In genomic region chr12:115794659-115795081, GRCh38 we compare ENCODE assay signal across 1 cellular context.
A peak's percentile ranks its signal among the peaks of the same experiment; 100 is the strongest.
TF ChIP-seq lines count a peak whose summit lies in the region.

No MANE protein-coding gene starts in this region.

TF ChIP-seq in HepG2, 621 proteins besides CTCF, POLR2A, EP300 and RAD21 (continues in another document):
- TF ChIP-seq SP1 (IDR thresholded peaks at IDR 0.05): no peak
- TF ChIP-seq SP1 (CRISPR knock-in tag; IDR thresholded peaks at IDR 0.05): no peak
- no peak for TF ChIP-seq KLF9 (CRISPR knock-in tag; IDR thresholded peaks at IDR 0.05; ENCODE audit: low read depth)
- no peak for TF ChIP-seq ZNF777 (CRISPR knock-in tag; IDR thresholded peaks at IDR 0.05)
- no peak for TF ChIP-seq KDM2A (CRISPR knock-in tag; IDR thresholded peaks at IDR 0.05; ENCODE audit: borderline replicate concordance, low read depth)
- TF ChIP-seq ZNF839 (CRISPR knock-in tag; IDR thresholded peaks at IDR 0.05; ENCODE audit: borderline replicate concordance): no peak
- 0 out of 2 replicates have a peak, but pooled peaks have one; percentile 53 for TF ChIP-seq ZNF431 (CRISPR knock-in tag; IDR thresholded peaks at IDR 0.05; ENCODE audit: borderline replicate concordance, low read depth)
- no peak for TF ChIP-seq HNRNPL (IDR thresholded peaks at IDR 0.05; ENCODE audit: low read depth, low read length)
- TF ChIP-seq IRF2 (CRISPR knock-in tag; IDR thresholded peaks at IDR 0.05): 0 out of 2 replicates have a peak, but pooled peaks have one; percentile 44
- no peak for TF ChIP-seq PBX2 (CRISPR knock-in tag; IDR thresholded peaks at IDR 0.05)
- TF ChIP-seq GLI4 (CRISPR knock-in tag; IDR thresholded peaks at IDR 0.05; ENCODE audit: borderline replicate concordance): no peak
- no peak for TF ChIP-seq FOXJ3 (CRISPR knock-in tag; IDR thresholded peaks at IDR 0.05; ENCODE audit: borderline replicate concordance)
- TF ChIP-seq FOXP1 (IDR thresholded peaks at IDR 0.05): no peak
- peak; percentile 36 for TF ChIP-seq FOXP1 (CRISPR knock-in tag; IDR thresholded peaks at IDR 0.05)
- TF ChIP-seq NR2F2 (IDR thresholded peaks at IDR 0.05; ENCODE audit: borderline replicate concordance, low read depth): peak; percentile 41; the same call in 1 of the 2 replicates
- no peak for TF ChIP-seq ZNF746 (CRISPR knock-in tag; IDR thresholded peaks at IDR 0.05)
- no peak for TF ChIP-seq CERS6 (CRISPR knock-in tag; IDR thresholded peaks at IDR 0.05)
- TF ChIP-seq RXRB (CRISPR knock-in tag; IDR thresholded peaks at IDR 0.05; ENCODE audit: borderline replicate concordance): peak; percentile 33; the same call in 1 of the 2 replicates
- TF ChIP-seq ZSCAN25 (CRISPR knock-in tag; IDR thresholded peaks at IDR 0.05): no peak
- peak; percentile 89 for TF ChIP-seq MIER2 (CRISPR knock-in tag; IDR thresholded peaks at IDR 0.05)
- TF ChIP-seq PAXIP1 (CRISPR knock-in tag; conservative IDR thresholded peaks at IDR 0.05): peak; percentile 44; the same call in 1 of the 2 replicates
- 0 out of 2 replicates have a peak, but pooled peaks have one; percentile 8 for TF ChIP-seq ZMYM3 (CRISPR knock-in tag; IDR thresholded peaks at IDR 0.05)
- no peak for TF ChIP-seq ZFAT (CRISPR knock-in tag; conservative IDR thresholded peaks at IDR 0.05)
- TF ChIP-seq TRIM22 (IDR thresholded peaks at IDR 0.05): no peak
- no peak for TF ChIP-seq NFE2L1 (CRISPR knock-in tag; IDR thresholded peaks at IDR 0.05; ENCODE audit: borderline replicate concordance)
- no peak for TF ChIP-seq ZIK1 (CRISPR knock-in tag; IDR thresholded peaks at IDR 0.05; ENCODE audit: borderline replicate concordance, low read depth)
- 0 out of 3 replicates have a peak, but pooled peaks have one; percentile 21 for TF ChIP-seq MXI1 (IDR thresholded peaks at IDR 0.05; ENCODE audit: borderline replicate concordance, low read depth, low read length)
- TF ChIP-seq MBNL3 (CRISPR knock-in tag; conservative IDR thresholded peaks at IDR 0.05): no peak
- TF ChIP-seq ZNF432 (CRISPR knock-in tag; IDR thresholded peaks at IDR 0.05; ENCODE audit: borderline replicate concordance): no peak
- TF ChIP-seq ZBTB49 (CRISPR knock-in tag; IDR thresholded peaks at IDR 0.05; ENCODE audit: borderline replicate concordance): no peak
- TF ChIP-seq ZNF552 (CRISPR knock-in tag; IDR thresholded peaks at IDR 0.05; ENCODE audit: borderline replicate concordance): no peak
- no peak for TF ChIP-seq ZNF503 (CRISPR knock-in tag; IDR thresholded peaks at IDR 0.05)
- peak; percentile 27; the same call in 1 of the 2 replicates for TF ChIP-seq HDAC2 (CRISPR knock-in tag; IDR thresholded peaks at IDR 0.05)
- no peak for TF ChIP-seq HMGXB3 (CRISPR knock-in tag; IDR thresholded peaks at IDR 0.05; ENCODE audit: borderline replicate concordance)
- TF ChIP-seq SP140L (CRISPR knock-in tag; IDR thresholded peaks at IDR 0.05; ENCODE audit: borderline replicate concordance): no peak
- no peak for TF ChIP-seq TFAP4 (IDR thresholded peaks at IDR 0.05; ENCODE audit: borderline replicate concordance, low read depth)
- 0 out of 2 replicates have a peak, but pooled peaks have one; percentile 7 for TF ChIP-seq RARA (CRISPR knock-in tag; IDR thresholded peaks at IDR 0.05)
- TF ChIP-seq ZNF280B (CRISPR knock-in tag; IDR thresholded peaks at IDR 0.05; ENCODE audit: borderline replicate concordance): no peak
- no peak for TF ChIP-seq ZNF333 (CRISPR knock-in tag; IDR thresholded peaks at IDR 0.05; ENCODE audit: borderline replicate concordance)
- TF ChIP-seq MIXL1 (CRISPR knock-in tag; IDR thresholded peaks at IDR 0.05): peak; percentile 29; the same call in 1 of the 2 replicates
- TF ChIP-seq KDM1A (CRISPR knock-in tag; IDR thresholded peaks at IDR 0.05): peak; percentile 33; the same call in 1 of the 2 replicates
- TF ChIP-seq TERF1 (CRISPR knock-in tag; IDR thresholded peaks at IDR 0.05): no peak
- no peak for TF ChIP-seq NONO (IDR thresholded peaks at IDR 0.05)
- TF ChIP-seq NONO (CRISPR knock-in tag; conservative IDR thresholded peaks at IDR 0.05): no peak
